ENCODE assay signal across 16 cellular contexts in the genomic region with DNA sequence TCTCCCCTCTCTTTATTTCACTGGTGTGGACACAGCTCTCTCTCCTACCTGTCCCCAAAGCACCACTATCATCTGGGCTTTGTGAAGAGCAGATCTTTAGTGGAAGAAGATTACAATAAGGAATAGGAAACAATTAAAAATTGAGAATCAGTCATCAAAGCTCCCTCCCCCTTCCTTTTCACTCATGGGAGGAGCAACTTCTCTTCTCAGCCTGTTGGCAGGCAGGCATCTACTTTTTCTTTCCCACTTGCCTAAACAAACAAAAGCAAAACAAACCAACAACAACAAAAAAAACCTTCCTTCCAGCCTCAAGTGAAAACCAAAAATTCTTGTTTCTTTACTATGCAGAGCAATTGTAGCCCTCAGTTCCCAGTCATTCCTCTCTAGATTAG.
DNase-seq lines count a peak whose midpoint lies in the region; ATAC-seq and TF ChIP-seq lines count a peak whose summit lies in the region.
"Had no signal": no experiment of that assay in that cellular context is flagged by ENCODE, and none has a peak within 500 bp of the region (broad histone marks: within the 10 kb centered on the region; RNA-seq: fewer than 3 reads in every experiment).

No MANE protein-coding gene starts in this region.

- no peaks in the 10 kb centered on the region for H3K36me3 ChIP-seq in CD4-positive, CD25-positive, alpha-beta regulatory T cell (ENCODE audit: control insufficient read depth, insufficient read depth, low read length)
- H3K36me3 ChIP-seq: brain microvascular endothelial cell, spleen, stomach had no signal

- no TSS peak for BruUV-seq in Calu3 (replicated peaks; lab: Mats Ljungman, UMichigan)

- H3K4me1 ChIP-seq in CD4-positive, CD25-positive, alpha-beta regulatory T cell (ENCODE audit: control insufficient read depth, insufficient read depth, low read length, poor library complexity, severe bottlenecking): peaks cover 6% of the 10 kb centered on the region

- POLR2A ChIA-PET in activated naive CD8-positive, alpha-beta T cell treated with anti-CD3 and anti-CD28 coated beads, Interleukin-2, amount 10 ng/mL, durations not matched to agents 7 days and 5 days (lab: Charles Lee): interaction anchor here (8.5 kb wide), 2 partner anchors 20 to 129 kb away, joined by 111 to 154 read pairs; a partner anchor contains a TSS

- peaks cover 0 to under 1% (median 0%) of the 10 kb centered on the region in 7 donors for H3K9me3 Mint-ChIP-seq in CD4-positive, CD25-positive, alpha-beta regulatory T cell
- H3K9me3 Mint-ChIP-seq in Calu3 (ENCODE audit: low read depth, unreplicated experiment) (no peaks in the 10 kb centered on the region), natural killer cell (peaks cover 0 to 2% of the 10 kb centered on the region in 2 donors), glutamatergic neuron (ENCODE audit: unreplicated experiment) (peaks cover 1% of the 10 kb centered on the region)
- H3K9me3 Mint-ChIP-seq in activated naive CD8-positive, alpha-beta T cell treated with anti-CD3 and anti-CD28 coated beads, Interleukin-2, amount 10 ng/mL, durations not matched to agents 7 days and 5 days: peaks cover 7% of the 10 kb centered on the region

- H3K4me3 Mint-ChIP-seq in CD4-positive, CD25-positive, alpha-beta regulatory T cell: no peak overlapping the region
- H3K4me3 Mint-ChIP-seq in Calu3 (ENCODE audit: low read depth, unreplicated experiment): no peak overlapping the region
- H3K4me3 Mint-ChIP-seq in activated naive CD8-positive, alpha-beta T cell treated with anti-CD3 and anti-CD28 coated beads, Interleukin-2, amount 10 ng/mL, durations not matched to agents 7 days and 5 days: peak overlapping the region; percentile 33
- peak overlapping the region; percentile 49 for H3K4me3 Mint-ChIP-seq in natural killer cell
- H3K4me3 Mint-ChIP-seq in glutamatergic neuron (ENCODE audit: unreplicated experiment): no peak overlapping the region

- peak overlapping the region in 2 of 3 donors; percentile 3 to 39 for H3K27ac Mint-ChIP-seq in CD4-positive, CD25-positive, alpha-beta regulatory T cell
- peak overlapping the region; percentile 8 for H3K27ac Mint-ChIP-seq in Calu3 (ENCODE audit: unreplicated experiment)
- peak overlapping the region; percentile 84 for H3K27ac Mint-ChIP-seq in activated naive CD8-positive, alpha-beta T cell treated with anti-CD3 and anti-CD28 coated beads, Interleukin-2, amount 10 ng/mL, durations not matched to agents 7 days and 5 days
- H3K27ac Mint-ChIP-seq in natural killer cell: peak overlapping the region; percentile 79 to 90
- no peak overlapping the region for H3K27ac Mint-ChIP-seq in glutamatergic neuron (ENCODE audit: unreplicated experiment)

- no peaks in the 10 kb centered on the region for H3K27me3 ChIP-seq in CD4-positive, CD25-positive, alpha-beta regulatory T cell (ENCODE audit: control insufficient read depth, insufficient read depth, low read length)
- H3K27me3 ChIP-seq: brain microvascular endothelial cell, hepatocyte, spleen, stomach had no signal

- DNase-seq in CD4-positive, CD25-positive, alpha-beta regulatory T cell: no peak
- DNase-seq in Calu3 (no peak), natural killer cell (no peak), glutamatergic neuron (no peak)
- DNase-seq in activated naive CD8-positive, alpha-beta T cell treated with anti-CD3 and anti-CD28 coated beads, Interleukin-2, amount 10 ng/mL, durations not matched to agents 7 days and 5 days: no peak
- no peak for DNase-seq in effector CD4-positive, alpha-beta T cell
- DNase-seq: mucosa of descending colon, NCI-H1105 treated with DMSO at 0.1 percent for 48 hours, posterior cingulate gyrus, spleen, stomach had no signal

- H3K9me3 ChIP-seq in CD4-positive, CD25-positive, alpha-beta regulatory T cell (ENCODE audit: control insufficient read depth in 2 of 2, low read length in 2 of 2): no peaks in the 10 kb centered on the region
- H3K9me3 ChIP-seq: mucosa of descending colon, spleen, stomach had no signal

- no peak overlapping the region for H3K27ac ChIP-seq in CD4-positive, CD25-positive, alpha-beta regulatory T cell (ENCODE audit: insufficient read depth, low read length, poor library complexity, severe bottlenecking)
- H3K27ac ChIP-seq: brain microvascular endothelial cell, hepatocyte, KMS-11 had no signal

- CTCF ChIA-PET in Calu3 (lab: Charles Lee): interaction anchor here (0.7 kb wide), 1 partner anchor 31 kb away, joined by 3 read pairs; no protein-coding TSS in a partner anchor

- TF ChIP-seq CTCF in Calu3 (IDR thresholded peaks at IDR 0.05; ENCODE audit: unreplicated experiment): no peak
- no peak for TF ChIP-seq CTCF in natural killer cell (IDR thresholded peaks at IDR 0.05)
- TF ChIP-seq CTCF in glutamatergic neuron (IDR thresholded peaks at IDR 0.05; ENCODE audit: partially characterized antibody, unreplicated experiment): no peak

- intact Hi-C loops in Calu3 (cut with micrococcal nuclease; ENCODE audit: unreplicated experiment) (no loop called here), natural killer cell (cut with micrococcal nuclease) (no loop called here)

- H3K4me3 ChIP-seq in CD4-positive, CD25-positive, alpha-beta regulatory T cell (ENCODE audit: low read depth, low read length): no peak overlapping the region
- H3K4me3 ChIP-seq: hepatocyte, mucosa of descending colon, spleen, stomach had no signal

- H3K36me3 Mint-ChIP-seq in CD4-positive, CD25-positive, alpha-beta regulatory T cell: peaks cover 4% of the 10 kb centered on the region
- no peaks in the 10 kb centered on the region for H3K36me3 Mint-ChIP-seq in Calu3 (ENCODE audit: insufficient read depth, unreplicated experiment)
- peaks cover 35% of the 10 kb centered on the region for H3K36me3 Mint-ChIP-seq in activated naive CD8-positive, alpha-beta T cell treated with anti-CD3 and anti-CD28 coated beads, Interleukin-2, amount 10 ng/mL, durations not matched to agents 7 days and 5 days
- H3K36me3 Mint-ChIP-seq in natural killer cell: no peaks in the 10 kb centered on the region
- no peaks in the 10 kb centered on the region for H3K36me3 Mint-ChIP-seq in glutamatergic neuron (ENCODE audit: unreplicated experiment)

- no peaks in the 10 kb centered on the region for H3K27me3 Mint-ChIP-seq in CD4-positive, CD25-positive, alpha-beta regulatory T cell
- H3K27me3 Mint-ChIP-seq in Calu3 (ENCODE audit: unreplicated experiment) (no peaks in the 10 kb centered on the region), natural killer cell (ENCODE audit: low read depth in 2 of 2) (no peaks in the 10 kb centered on the region), glutamatergic neuron (ENCODE audit: unreplicated experiment) (peaks cover 1% of the 10 kb centered on the region)
- H3K27me3 Mint-ChIP-seq in activated naive CD8-positive, alpha-beta T cell treated with anti-CD3 and anti-CD28 coated beads, Interleukin-2, amount 10 ng/mL, durations not matched to agents 7 days and 5 days: no peaks in the 10 kb centered on the region

- H3K4me1 Mint-ChIP-seq in CD4-positive, CD25-positive, alpha-beta regulatory T cell: peaks cover 14 to 40% (median 23%) of the 10 kb centered on the region in 4 donors
- H3K4me1 Mint-ChIP-seq in Calu3 (ENCODE audit: low read depth, unreplicated experiment) (peaks cover 21% of the 10 kb centered on the region), natural killer cell (peaks cover 53 to 62% of the 10 kb centered on the region in 2 donors), glutamatergic neuron (ENCODE audit: low read depth, unreplicated experiment) (no peaks in the 10 kb centered on the region)
- H3K4me1 Mint-ChIP-seq in activated naive CD8-positive, alpha-beta T cell treated with anti-CD3 and anti-CD28 coated beads, Interleukin-2, amount 10 ng/mL, durations not matched to agents 7 days and 5 days: peaks cover 65% of the 10 kb centered on the region

- ATAC-seq in CD4-positive, CD25-positive, alpha-beta regulatory T cell (ENCODE audit: low read depth in 2 of 2): no peak
- ATAC-seq in activated naive CD8-positive, alpha-beta T cell treated with anti-CD3 and anti-CD28 coated beads, Interleukin-2, amount 10 ng/mL, durations not matched to agents 7 days and 5 days (ENCODE audit: low read depth): no peak
- ATAC-seq in natural killer cell (no peak), HG02642 (IDR thresholded peaks at IDR 0.05; ENCODE audit: poor library complexity, unreplicated experiment) (no peak)
- ATAC-seq: activated CD4-positive, CD25-positive, alpha-beta regulatory T cell treated with anti-CD3 and anti-CD28 coated beads, Interleukin-2, amount 50 U/mL, for 24 hours; mucosa of descending colon had no signal

Comparison
In these comparisons a context has a peak if more than half of its experiments do, and no peak if none do; other contexts are left out.
1. H3K4me3 Mint-ChIP-seq: peak in activated naive CD8-positive, alpha-beta T cell treated with anti-CD3 and anti-CD28 coated beads, Interleukin-2, amount 10 ng/mL, durations not matched to agents 7 days and 5 days (single experiment) and natural killer cell (single experiment); none in CD4-positive, CD25-positive, alpha-beta regulatory T cell (0 of 4), Calu3 (single experiment) and glutamatergic neuron (single experiment).